10 cellular contexts compared by ENCODE assay signal in genomic region chr17:41338961-41339485, GRCh38. TPM values are rescaled to one million over a fixed set of nuclear protein-coding genes. Genes with fewer than 3 reads are reported as not detected.
DNase-seq lines count a peak whose midpoint lies in the region; ATAC-seq, FAIRE-seq and TF ChIP-seq lines count a peak whose summit lies in the region.
"Had no signal": no experiment of that assay in that cellular context is flagged by ENCODE, and none has a peak within 500 bp of the region (broad histone marks: within the 10 kb centered on the region; RNA-seq: fewer than 3 reads in every experiment).

No MANE protein-coding gene starts in this region.

- no peak for TF ChIP-seq RAD21 in IMR-90 (IDR thresholded peaks at IDR 0.05; ENCODE audit: low read length)

- DNase-seq in GM18507 (ENCODE audit: extremely low spot score, insufficient read length, low read depth) (no peak), IMR-90 (peak; percentile 39), astrocyte of the hippocampus (ENCODE audit: low read depth, low spot score) (peak; percentile 49), HK-2 (ENCODE audit: unreplicated experiment) (no peak), NCI-H128 (lab: John Stamatoyannopoulos, UW; ENCODE audit: unreplicated experiment) (no peak), NCI-H1092 (lab: John Stamatoyannopoulos, UW) (no peak), left ventricle myocardium superior (no peak)
- peak in 8 of 10 donors; percentile 49 to 91 (median 74) for DNase-seq in naive thymus-derived CD8-positive, alpha-beta T cell
- DNase-seq: gastrocnemius medialis, NCI-H446 treated with DMSO at 0.1 percent for 48 hours had no signal

- peaks cover 3% of the 10 kb centered on the region for H3K27me3 ChIP-seq in IMR-90 (ENCODE audit: control insufficient read depth, insufficient read depth, low read length)
- H3K27me3 ChIP-seq: gastrocnemius medialis had no signal

- peak overlapping the region; percentile 16; the same call in 1 of the 2 replicates for H2BK20ac ChIP-seq in IMR-90 (ENCODE audit: low read depth, low read length)

- H4K20me1 ChIP-seq in IMR-90 (ENCODE audit: insufficient read depth, low read length) = no peaks in the 10 kb centered on the region

- H2AK5ac ChIP-seq in IMR-90 (ENCODE audit: low read depth, low read length) = no peak overlapping the region

- WGBS in IMR-90 (ENCODE audit: extremely low coverage in 2 of 2, insufficient read length in 1 of 2), 2 experiments = no CpG with 5 or more reads among the region's 5 CpGs

- no peak overlapping the region; the same call in 1 of the 2 replicates for H4K91ac ChIP-seq in IMR-90 (ENCODE audit: insufficient read depth, low read depth, low read length)

- no peak overlapping the region; the same call in 1 of the 2 replicates for H3K4me2 ChIP-seq in IMR-90 (ENCODE audit: low read depth, low read length)

- CTCF ChIA-PET in IMR-90 (lab: Yijun Ruan, JAX) = no interaction called here

- POLR2A ChIA-PET in IMR-90 (lab: Charles Lee; ENCODE audit: unreplicated experiment) = no interaction called here
- POLR2A ChIA-PET in naive thymus-derived CD8-positive, alpha-beta T cell (lab: Charles Lee) = interaction anchor here (3.2 to 4.1 kb wide), 2 partner anchors 9 to 31 kb away, joined by 13 to 26 read pairs; partner anchors contain the start of gene KRTAP16-1

- no peaks in the 10 kb centered on the region for H3K27me3 Mint-ChIP-seq in naive thymus-derived CD8-positive, alpha-beta T cell

- no TSS peak for BruUV-seq in IMR-90 (replicated peaks; lab: Mats Ljungman, UMichigan)

- peaks cover 0 to 13% (median 11%) of the 10 kb centered on the region in 3 donors for H3K36me3 Mint-ChIP-seq in naive thymus-derived CD8-positive, alpha-beta T cell

- H3K4me3 Mint-ChIP-seq in naive thymus-derived CD8-positive, alpha-beta T cell = peak overlapping the region; percentile 8 to 77 (median 68)

- peaks cover 6% of the 10 kb centered on the region for H3K4me1 ChIP-seq in IMR-90 (ENCODE audit: control insufficient read depth, insufficient read depth, low read length)
- H3K4me1 ChIP-seq: gastrocnemius medialis had no signal

- H3K79me1 ChIP-seq in IMR-90 (ENCODE audit: low read depth in 1 of 2, low read length in 2 of 2) = no peaks in the 10 kb centered on the region

- peak; percentile 53 for ATAC-seq in IMR-90 (ENCODE audit: low read depth)
- peak; percentile 79 to 86 for ATAC-seq in naive thymus-derived CD8-positive, alpha-beta T cell
- no peak for ATAC-seq in left ventricle myocardium superior
- ATAC-seq: gastrocnemius medialis had no signal

- H4K5ac ChIP-seq in IMR-90 (ENCODE audit: low read depth, low read length) = peak overlapping the region; percentile 41; the same call in 1 of the 2 replicates

- H3K4me3 ChIP-seq in IMR-90 (ENCODE audit: insufficient read depth, low read depth, low read length) = no peak overlapping the region
- H3K4me3 ChIP-seq: gastrocnemius medialis had no signal

- H2BK15ac ChIP-seq in IMR-90 (ENCODE audit: low read depth, low read length) = 0 out of 3 replicates have a peak overlapping the region, but pooled peaks have one; percentile 12

- peak overlapping the region; percentile 41 for H2BK5ac ChIP-seq in IMR-90 (ENCODE audit: low read depth, low read length, poor library complexity, severe bottlenecking)

- in situ Hi-C loops in IMR-90 (cut with MboI; ENCODE audit: low sequenced_read_pairs) = no loop called here

- H3K4me1 Mint-ChIP-seq in naive thymus-derived CD8-positive, alpha-beta T cell = peaks cover 43 to 93% (median 80%) of the 10 kb centered on the region in 4 donors

- peak; percentile 94 for FAIRE-seq in GM18507 (lab: Jason Lieb, UNC)

- 0 out of 2 replicates have a peak overlapping the region, but pooled peaks have one; percentile 49 for H3K14ac ChIP-seq in IMR-90 (replicated peaks; ENCODE audit: low read depth, low read length)

- H3K9ac ChIP-seq in IMR-90 (ENCODE audit: low read depth, low read length) = no peak overlapping the region

- peaks cover 0 to 22% (median 10%) of the 10 kb centered on the region in 9 donors for H3K9me3 Mint-ChIP-seq in naive thymus-derived CD8-positive, alpha-beta T cell

- peaks cover 7% of the 10 kb centered on the region for H3K9me3 ChIP-seq in IMR-90 (ENCODE audit: control insufficient read depth, insufficient read depth, low read length)
- H3K9me3 ChIP-seq: gastrocnemius medialis had no signal

- no peak for TF ChIP-seq CTCF in IMR-90 (conservative IDR thresholded peaks at IDR 0.05; ENCODE audit: low read depth, low read length)

- H3K4ac ChIP-seq in IMR-90 (ENCODE audit: low read depth, low read length) = no peak overlapping the region

- no peak overlapping the region for H2AK9ac ChIP-seq in IMR-90 (replicated peaks; ENCODE audit: low read depth, low read length, poor library complexity)

- H3K27ac ChIP-seq in IMR-90 (ENCODE audit: insufficient read depth, low read length) = no peak overlapping the region
- H3K27ac ChIP-seq: gastrocnemius medialis had no signal

- intact Hi-C loops in IMR-90 (cut with micrococcal nuclease) = no loop called here
- intact Hi-C loops in left ventricle myocardium superior (cut with micrococcal nuclease) = no loop called here

- H3K23ac ChIP-seq in IMR-90 (ENCODE audit: low read depth, low read length) = peak overlapping the region; percentile 34; the same call in 1 of the 2 replicates

- no peaks in the 10 kb centered on the region for H3K9me1 ChIP-seq in IMR-90 (ENCODE audit: insufficient read depth, low read length)

- peak overlapping the region; percentile 87 for H3K18ac ChIP-seq in IMR-90 (ENCODE audit: low read depth, low read length)

- no peak overlapping the region for H4K8ac ChIP-seq in IMR-90 (ENCODE audit: low read depth in 2 of 2, low read length in 2 of 2)

- no peak overlapping the region for H2AFZ ChIP-seq in IMR-90 (replicated peaks; ENCODE audit: low read length, poor library complexity)

- H3K27ac Mint-ChIP-seq in naive thymus-derived CD8-positive, alpha-beta T cell = peak overlapping the region; percentile 92 to 100 (median 97)

- dilution Hi-C loops in IMR-90 (cut with HindIII; ENCODE audit: low sequenced_read_pairs, unreplicated experiment) = no loop called here

- H3K36me3 ChIP-seq in IMR-90 (ENCODE audit: control insufficient read depth, insufficient read depth, low read length) = no peaks in the 10 kb centered on the region
- H3K36me3 ChIP-seq: gastrocnemius medialis had no signal

- no peak overlapping the region for H3K56ac ChIP-seq in IMR-90 (ENCODE audit: extremely low read depth, insufficient read depth, low read length)

- H2BK120ac ChIP-seq in IMR-90 (ENCODE audit: low read depth, low read length) = peak overlapping the region; percentile 68; the same call in 1 of the 2 replicates

- no peak for TF ChIP-seq POLR2A in IMR-90 (IDR thresholded peaks at IDR 0.05; ENCODE audit: low read depth, low read length)

TF ChIP-seq in IMR-90, 13 proteins besides CTCF, POLR2A, EP300 and RAD21:
- TF ChIP-seq ELK1 (IDR thresholded peaks at IDR 0.05; ENCODE audit: borderline replicate concordance, low read depth, low read length) (no peak), CEBPB (IDR thresholded peaks at IDR 0.05; ENCODE audit: low read depth, low read length) (peak; percentile 81), NFE2L2 (IDR thresholded peaks at IDR 0.05; ENCODE audit: low read depth, low read length) (no peak)

RNA-seq across cellular contexts. Expression of gene KRT33A, which starts 11.6 kb away (rescaled TPM):
- total RNA-seq in IMR-90 (2012; rRNA removed) (not detected in 2 replicates), left ventricle myocardium superior (not detected)
- polyA plus RNA-seq in IMR-90 (2012; rRNA removed) = not detected in 2 replicates
- polyA plus RNA-seq in IMR-90 (2012; cell fraction: cytosol; rRNA removed) = not detected in 2 replicates
- not detected in 2 replicates for polyA plus RNA-seq in IMR-90 (2012; cell fraction: nucleus; rRNA removed; ENCODE audit: low replicate concordance)
- not detected for total RNA-seq in naive thymus-derived CD8-positive, alpha-beta T cell
- not detected for polyA plus RNA-seq in naive thymus-derived CD8-positive, alpha-beta T cell
- total RNA-seq: gastrocnemius medialis had no signal

RNA-seq across cellular contexts. Expression of gene KRTAP17-1, which starts 23.5 kb away (rescaled TPM):
- total RNA-seq in IMR-90 (2012; rRNA removed) (not detected in 2 replicates), left ventricle myocardium superior (not detected)
- polyA plus RNA-seq in IMR-90 (2012; rRNA removed) = not detected in 2 replicates
- polyA plus RNA-seq in IMR-90 (2012; cell fraction: cytosol; rRNA removed) = not detected in 2 replicates
- polyA plus RNA-seq in IMR-90 (2012; cell fraction: nucleus; rRNA removed; ENCODE audit: low replicate concordance) = not detected in 2 replicates
- not detected for total RNA-seq in naive thymus-derived CD8-positive, alpha-beta T cell
- polyA plus RNA-seq in naive thymus-derived CD8-positive, alpha-beta T cell = not detected
- total RNA-seq: gastrocnemius medialis had no signal

RNA-seq across cellular contexts. Expression of gene KRTAP16-1, which starts 29.9 kb away (rescaled TPM):
- not detected in 2 replicates for total RNA-seq in IMR-90 (2012; rRNA removed)
- not detected in 2 replicates for polyA plus RNA-seq in IMR-90 (2012; rRNA removed)
- polyA plus RNA-seq in IMR-90 (2012; cell fraction: cytosol; rRNA removed) = not detected in 2 replicates
- polyA plus RNA-seq in IMR-90 (2012; cell fraction: nucleus; rRNA removed; ENCODE audit: low replicate concordance) = 0.03 TPM in 1 of 2 replicates, not detected in the other
- under 1 TPM in 1 of 2 experiments, not detected in 1; 0.23 TPM for total RNA-seq in naive thymus-derived CD8-positive, alpha-beta T cell
- under 1 TPM in 1 of 3 donors, not detected in 2; 0.12 TPM for polyA plus RNA-seq in naive thymus-derived CD8-positive, alpha-beta T cell
- total RNA-seq in left ventricle myocardium superior = not detected
- total RNA-seq: gastrocnemius medialis had no signal

RNA-seq across cellular contexts. Expression of gene KRT33B, which starts 30.6 kb away (rescaled TPM):
- total RNA-seq in IMR-90 (2012; rRNA removed) (0.18 and 0.28 TPM in 2 replicates), left ventricle myocardium superior (not detected)
- 0.14 and 0.22 TPM in 2 replicates for polyA plus RNA-seq in IMR-90 (2012; rRNA removed)
- 0.19 and 0.22 TPM in 2 replicates for polyA plus RNA-seq in IMR-90 (2012; cell fraction: cytosol; rRNA removed)
- 0.25 TPM in 1 of 2 replicates, not detected in the other for polyA plus RNA-seq in IMR-90 (2012; cell fraction: nucleus; rRNA removed; ENCODE audit: low replicate concordance)
- not detected for total RNA-seq in naive thymus-derived CD8-positive, alpha-beta T cell
- polyA plus RNA-seq in naive thymus-derived CD8-positive, alpha-beta T cell = not detected
- total RNA-seq: gastrocnemius medialis had no signal

RNA-seq across cellular contexts. Expression of gene KRTAP29-1, which starts 36.4 kb away (rescaled TPM):
- not detected in 2 replicates for total RNA-seq in IMR-90 (2012; rRNA removed)
- not detected in 2 replicates for polyA plus RNA-seq in IMR-90 (2012; rRNA removed)
- not detected in 2 replicates for polyA plus RNA-seq in IMR-90 (2012; cell fraction: cytosol; rRNA removed)
- polyA plus RNA-seq in IMR-90 (2012; cell fraction: nucleus; rRNA removed; ENCODE audit: low replicate concordance) = 0.07 TPM in 1 of 2 replicates, not detected in the other
- total RNA-seq in naive thymus-derived CD8-positive, alpha-beta T cell = not detected
- 1 to 10 TPM in 1 of 3 donors, not detected in 2; 1.1 TPM for polyA plus RNA-seq in naive thymus-derived CD8-positive, alpha-beta T cell
- total RNA-seq in left ventricle myocardium superior = not detected
- total RNA-seq: gastrocnemius medialis had no signal

Comparison
In these comparisons a context has a peak if more than half of its experiments do, and no peak if none do; other contexts are left out.
1. DNase-seq: peak in IMR-90 (single experiment), astrocyte of the hippocampus (single experiment) and naive thymus-derived CD8-positive, alpha-beta T cell (8 of 10); none in GM18507 (single experiment), HK-2 (single experiment), NCI-H128 (single experiment), NCI-H1092 (single experiment) and left ventricle myocardium superior (single experiment).